26 cellular contexts compared by ENCODE assay signal in genomic region chr9:114055061-114055460, GRCh38. TPM values are rescaled to one million over a fixed set of nuclear protein-coding genes. Genes with fewer than 3 reads are reported as not detected.
"Had no signal": no experiment of that assay in that cellular context is flagged by ENCODE, and none has a peak within 500 bp of the region (broad histone marks: within the 10 kb centered on the region; RNA-seq: fewer than 3 reads in every experiment).

No MANE protein-coding gene starts in this region.

- H3K36me3 Mint-ChIP-seq: activated naive CD4-positive, alpha-beta T cell treated with anti-CD3 and anti-CD28 coated beads, Interleukin-2, amount 10 ng/mL, durations not matched to agents 7 days and 5 days; natural killer cell treated with Interleukin-12 subunit alpha and Interleukin-12 subunit beta and Interleukin-15 and Interleukin-18, amount 100 ng/mL, for 72 hours; stimulated activated effector memory CD8-positive, alpha-beta T cell treated with anti-CD3 and anti-CD28 coated beads, Interleukin-12 subunit alpha, Interleukin-12 subunit beta, amount 100 ng/mL, for 72 hours had no signal

- H3K27me3 Mint-ChIP-seq: activated naive CD4-positive, alpha-beta T cell treated with anti-CD3 and anti-CD28 coated beads, Interleukin-2, amount 10 ng/mL, durations not matched to agents 7 days and 5 days; natural killer cell treated with Interleukin-12 subunit alpha and Interleukin-12 subunit beta and Interleukin-15 and Interleukin-18, amount 100 ng/mL, for 72 hours; stimulated activated naive CD8-positive, alpha-beta T cell treated with anti-CD3 and anti-CD28 coated beads, Interleukin-15, amount 100 ng/mL, for 72 hours had no signal

- ATAC-seq: left lung; natural killer cell treated with Interleukin-12 subunit alpha and Interleukin-12 subunit beta and Interleukin-15 and Interleukin-18, amount 100 ng/mL, for 72 hours; psoas muscle; right cardiac atrium; stimulated activated effector memory CD8-positive, alpha-beta T cell treated with anti-CD3 and anti-CD28 coated beads, Interleukin-12 subunit alpha, Interleukin-12 subunit beta, amount 100 ng/mL, for 72 hours; stimulated activated naive CD8-positive, alpha-beta T cell treated with anti-CD3 and anti-CD28 coated beads, Interleukin-15, amount 100 ng/mL, for 72 hours had no signal

- DNase-seq: activated effector memory CD4-positive, alpha-beta T cell treated with anti-CD3 and anti-CD28 coated beads, Interleukin-2, amount 50 U/mL, for 16 hours; activated naive CD4-positive, alpha-beta T cell treated with anti-CD3 and anti-CD28 coated beads, Interleukin-2, amount 10 ng/mL, durations not matched to agents 7 days and 5 days; activated T-cell treated with anti-CD3 and anti-CD28 coated beads for 4 hours; amygdala; cerebellar nuclear complex; cortex of kidney; erythroblast; foreskin fibroblast; left lung; mammary epithelial cell; psoas muscle; right cardiac atrium; stimulated activated CD4-positive, alpha-beta T cell treated with anti-CD3 and anti-CD28 coated beads, Interleukin-1b, Interleukin-23, amount 100 ng/mL, for 48 hours; stimulated activated naive CD8-positive, alpha-beta T cell treated with anti-CD3 and anti-CD28 coated beads, Interleukin-15, amount 100 ng/mL, for 72 hours; T-helper 9 cell had no signal

- H3K4me3 ChIP-seq: left lung, ovary, psoas muscle, tibial nerve, vagina had no signal

- H3K27ac Mint-ChIP-seq: activated naive CD4-positive, alpha-beta T cell treated with anti-CD3 and anti-CD28 coated beads, Interleukin-2, amount 10 ng/mL, durations not matched to agents 7 days and 5 days; natural killer cell treated with Interleukin-12 subunit alpha and Interleukin-12 subunit beta and Interleukin-15 and Interleukin-18, amount 100 ng/mL, for 72 hours; stimulated activated effector memory CD8-positive, alpha-beta T cell treated with anti-CD3 and anti-CD28 coated beads, Interleukin-12 subunit alpha, Interleukin-12 subunit beta, amount 100 ng/mL, for 72 hours; stimulated activated naive CD8-positive, alpha-beta T cell treated with anti-CD3 and anti-CD28 coated beads, Interleukin-15, amount 100 ng/mL, for 72 hours had no signal

- H3K9me3 Mint-ChIP-seq: activated naive CD4-positive, alpha-beta T cell treated with anti-CD3 and anti-CD28 coated beads, Interleukin-2, amount 10 ng/mL, durations not matched to agents 7 days and 5 days; natural killer cell treated with Interleukin-12 subunit alpha and Interleukin-12 subunit beta and Interleukin-15 and Interleukin-18, amount 100 ng/mL, for 72 hours; stimulated activated effector memory CD8-positive, alpha-beta T cell treated with anti-CD3 and anti-CD28 coated beads, Interleukin-12 subunit alpha, Interleukin-12 subunit beta, amount 100 ng/mL, for 72 hours; stimulated activated naive CD8-positive, alpha-beta T cell treated with anti-CD3 and anti-CD28 coated beads, Interleukin-15, amount 100 ng/mL, for 72 hours had no signal

- H3K4me1 ChIP-seq: left lung, vagina had no signal

- H3K27me3 ChIP-seq: left lung, ovary, tibial nerve, vagina had no signal

- H3K4me3 Mint-ChIP-seq: activated naive CD4-positive, alpha-beta T cell treated with anti-CD3 and anti-CD28 coated beads, Interleukin-2, amount 10 ng/mL, durations not matched to agents 7 days and 5 days; natural killer cell treated with Interleukin-12 subunit alpha and Interleukin-12 subunit beta and Interleukin-15 and Interleukin-18, amount 100 ng/mL, for 72 hours; stimulated activated effector memory CD8-positive, alpha-beta T cell treated with anti-CD3 and anti-CD28 coated beads, Interleukin-12 subunit alpha, Interleukin-12 subunit beta, amount 100 ng/mL, for 72 hours; stimulated activated naive CD8-positive, alpha-beta T cell treated with anti-CD3 and anti-CD28 coated beads, Interleukin-15, amount 100 ng/mL, for 72 hours had no signal

- H3K9me3 ChIP-seq: left lung, ovary, psoas muscle, tibial nerve, vagina had no signal

- H3K36me3 ChIP-seq: ovary had no signal

- H3K27ac ChIP-seq: left lung, psoas muscle, tibial nerve, vagina had no signal

- H3K4me1 Mint-ChIP-seq: activated naive CD4-positive, alpha-beta T cell treated with anti-CD3 and anti-CD28 coated beads, Interleukin-2, amount 10 ng/mL, durations not matched to agents 7 days and 5 days; stimulated activated effector memory CD8-positive, alpha-beta T cell treated with anti-CD3 and anti-CD28 coated beads, Interleukin-12 subunit alpha, Interleukin-12 subunit beta, amount 100 ng/mL, for 72 hours; stimulated activated naive CD8-positive, alpha-beta T cell treated with anti-CD3 and anti-CD28 coated beads, Interleukin-15, amount 100 ng/mL, for 72 hours had no signal

RNA-seq across cellular contexts. Expression of gene AMBP, which starts 23.0 kb away (rescaled TPM):
- total RNA-seq: bronchial epithelial cell; glomerular endothelial cell; kidney epithelial cell; mammary epithelial cell; natural killer cell treated with Interleukin-12 subunit alpha and Interleukin-12 subunit beta and Interleukin-15 and Interleukin-18, amount 100 ng/mL, for 72 hours; T-helper 1 cell treated with Interleukin-12 subunit alpha and Interleukin-12 subunit beta and Interleukin-4 antibody, amounts not matched to agents 30 ng/mL and 1 ng/mL, for 36 hours; tibial nerve; vagina had no signal
- polyA plus RNA-seq: mammary epithelial cell, psoas muscle had no signal

RNA-seq across cellular contexts. Expression of gene KIF12, which starts 44.0 kb away (rescaled TPM):
- total RNA-seq: bronchial epithelial cell; fibroblast of lung; natural killer cell treated with Interleukin-12 subunit alpha and Interleukin-12 subunit beta and Interleukin-15 and Interleukin-18, amount 100 ng/mL, for 72 hours; skeletal muscle tissue; T-helper 1 cell treated with Interleukin-12 subunit alpha and Interleukin-12 subunit beta and Interleukin-4 antibody, amounts not matched to agents 30 ng/mL and 1 ng/mL, for 36 hours; tibial nerve; vagina had no signal
- polyA plus RNA-seq: fibroblast of lung had no signal
